6 cellular contexts compared by ENCODE assay signal in the genomic region with DNA sequence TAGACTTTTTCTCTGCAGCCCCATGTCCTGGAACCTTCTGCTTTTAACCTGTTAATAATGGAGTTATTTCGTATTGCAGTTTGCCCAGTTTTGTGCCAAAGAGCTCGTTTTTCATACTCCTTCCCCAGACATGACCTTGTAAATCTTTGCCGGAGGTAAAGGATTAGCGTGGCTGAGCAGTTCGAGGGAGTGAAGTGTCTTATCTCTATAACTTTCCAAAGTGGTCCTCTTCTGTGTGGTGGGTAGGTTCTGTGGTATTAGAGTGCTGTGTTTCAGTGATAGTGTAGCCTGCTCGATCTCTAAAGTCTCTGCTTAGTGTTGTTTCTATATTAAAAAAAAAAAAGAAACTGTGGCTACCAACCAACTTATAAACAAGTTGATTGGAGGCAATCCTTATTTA.
"Had no signal": no experiment of that assay in that cellular context is flagged by ENCODE, and none has a peak within 500 bp of the region (broad histone marks: within the 10 kb centered on the region; RNA-seq: fewer than 3 reads in every experiment).

No MANE protein-coding gene starts in this region.

- H3K4me3 Mint-ChIP-seq: GM23338, H9, HFFc6, IgD-negative memory B cell had no signal

- H3K4me1 Mint-ChIP-seq: H9 had no signal

- DNase-seq: H9, HFFc6 had no signal

- ATAC-seq: GM23338, HCT116, HepG2 had no signal

- H3K9me3 Mint-ChIP-seq: HFFc6, IgD-negative memory B cell had no signal

- H3K27ac Mint-ChIP-seq: GM23338, H9, HFFc6, IgD-negative memory B cell had no signal

- H3K27me3 Mint-ChIP-seq: IgD-negative memory B cell had no signal
